30 cellular contexts compared by ENCODE assay signal in the genomic region with DNA sequence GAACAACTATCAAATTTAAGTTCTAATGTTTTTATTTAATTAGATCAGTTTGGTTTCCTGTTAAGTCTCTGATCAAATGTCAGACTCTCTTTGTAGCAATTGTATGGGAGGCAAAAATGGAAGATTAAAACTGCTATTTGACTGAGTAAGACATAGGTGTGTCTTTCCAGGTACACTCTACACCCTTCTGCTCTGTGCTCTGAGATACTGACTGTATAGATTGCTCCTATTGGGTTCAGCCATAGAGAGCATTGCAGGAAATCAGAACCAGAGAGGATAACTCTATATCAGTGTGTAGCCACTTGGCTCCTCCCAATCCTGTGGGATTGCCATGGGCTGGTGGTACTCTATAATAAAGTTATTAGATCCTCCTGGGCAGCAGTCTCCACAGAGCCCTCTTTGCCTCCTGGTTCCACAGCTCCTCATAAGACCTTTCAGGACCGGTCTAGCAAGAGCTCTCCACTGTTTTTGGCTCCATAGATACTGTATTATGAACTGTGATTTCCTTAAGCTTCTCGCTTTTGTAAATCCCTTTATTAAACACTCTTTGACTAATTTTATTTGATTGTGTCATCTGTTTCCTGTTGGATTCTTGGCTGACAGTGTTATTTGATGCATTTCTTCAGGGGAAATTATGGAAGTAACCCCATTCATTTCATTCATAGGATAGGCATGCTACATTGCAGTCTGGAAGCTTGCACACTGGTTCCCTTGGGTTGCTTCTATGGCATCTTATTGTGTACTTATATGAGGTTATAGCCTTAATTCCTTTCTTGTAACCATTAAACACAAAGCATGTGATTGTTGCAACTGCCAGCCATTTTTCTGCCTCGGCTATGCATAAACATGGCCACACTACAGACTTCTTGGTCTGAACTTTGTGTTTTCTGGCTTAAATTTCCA.
DNase-seq lines count a peak whose midpoint lies in the region; TF ChIP-seq lines count a peak whose summit lies in the region.
"Had no signal": no experiment of that assay in that cellular context is flagged by ENCODE, and none has a peak within 500 bp of the region (broad histone marks: within the 10 kb centered on the region; RNA-seq: fewer than 3 reads in every experiment).

No MANE protein-coding gene starts in this region.

- peaks cover 4 to 12% of the 10 kb centered on the region in 2 donors for H3K4me1 ChIP-seq in ascending aorta
- H3K4me1 ChIP-seq in smooth muscle cell (ENCODE audit: low read depth): peaks cover 19% of the 10 kb centered on the region
- H3K4me1 ChIP-seq: heart right ventricle, prostate gland, SJCRH30, vagina had no signal

- H3K36me3 Mint-ChIP-seq in immature natural killer cell: no peaks in the 10 kb centered on the region
- H3K36me3 Mint-ChIP-seq: CD8-positive, alpha-beta memory T cell; memory B cell had no signal

- peaks cover 23% of the 10 kb centered on the region for H4K20me1 ChIP-seq in smooth muscle cell (ENCODE audit: low read depth)

- H3K4me3 ChIP-seq in ascending aorta: no peak overlapping the region
- H3K4me3 ChIP-seq in fibroblast of the aortic adventitia (ENCODE audit: low read depth, low read length): no peak overlapping the region
- H3K4me3 ChIP-seq in smooth muscle cell: no peak overlapping the region
- H3K4me3 ChIP-seq: cardiac muscle cell, coronary artery, heart right ventricle, prostate gland, SJCRH30, thoracic aorta, vagina had no signal

- TF ChIP-seq CTCF in ascending aorta (IDR thresholded peaks at IDR 0.05) (no peak), fibroblast of the aortic adventitia (IDR thresholded peaks at IDR 0.05; ENCODE audit: insufficient read depth, low read length) (no peak), smooth muscle cell (IDR thresholded peaks at IDR 0.05; ENCODE audit: borderline replicate concordance, insufficient read depth, poor library complexity, severe bottlenecking) (no peak)

- H2AFZ ChIP-seq in smooth muscle cell (ENCODE audit: low read depth): no peak overlapping the region

- no peaks in the 10 kb centered on the region for H3K9me3 ChIP-seq in ascending aorta
- no peaks in the 10 kb centered on the region for H3K9me3 ChIP-seq in smooth muscle cell (replicated peaks; ENCODE audit: low read depth)
- H3K9me3 ChIP-seq: heart right ventricle, prostate gland, SJCRH30, thoracic aorta, vagina had no signal

- peaks cover 51% of the 10 kb centered on the region for H3F3A ChIP-seq in smooth muscle cell (ENCODE audit: low read depth)

- H3K27ac Mint-ChIP-seq in immature natural killer cell: no peak overlapping the region
- H3K27ac Mint-ChIP-seq: activated CD8-positive, alpha-beta T cell treated with anti-CD3 and anti-CD28 coated beads for 36 hours; activated T-helper 17 cell treated with anti-CD3 and anti-CD28 coated beads, Interleukin-2, amount 50 U/mL, for 72 hours; B cell; CD8-positive, alpha-beta memory T cell; memory B cell; stimulated activated naive CD8-positive, alpha-beta T cell treated with anti-CD3 and anti-CD28 coated beads, Interleukin-15, Interleukin-2, amounts not matched to agents 100 ng/mL and 50 ng/mL, for 24 hours had no signal

- H3K9me3 Mint-ChIP-seq in immature natural killer cell: peaks cover 0 to 6% (median 0%) of the 10 kb centered on the region in 6 donors
- H3K9me3 Mint-ChIP-seq: activated CD8-positive, alpha-beta T cell treated with anti-CD3 and anti-CD28 coated beads for 36 hours; activated T-helper 17 cell treated with anti-CD3 and anti-CD28 coated beads, Interleukin-2, amount 50 U/mL, for 72 hours; CD8-positive, alpha-beta memory T cell; memory B cell; stimulated activated naive CD8-positive, alpha-beta T cell treated with anti-CD3 and anti-CD28 coated beads, Interleukin-15, Interleukin-2, amounts not matched to agents 100 ng/mL and 50 ng/mL, for 24 hours had no signal

- no peaks in the 10 kb centered on the region for H3K4me1 Mint-ChIP-seq in immature natural killer cell
- H3K4me1 Mint-ChIP-seq: activated T-helper 17 cell treated with anti-CD3 and anti-CD28 coated beads, Interleukin-2, amount 50 U/mL, for 72 hours; B cell; CD8-positive, alpha-beta memory T cell; memory B cell had no signal

- no peaks in the 10 kb centered on the region for H3K79me2 ChIP-seq in smooth muscle cell (ENCODE audit: low read depth)

- H3K27me3 ChIP-seq in ascending aorta (no peaks in the 10 kb centered on the region), smooth muscle cell (ENCODE audit: low read depth) (no peaks in the 10 kb centered on the region)
- H3K27me3 ChIP-seq: cardiac muscle cell, heart right ventricle, SJCRH30, vagina had no signal

- no peak overlapping the region for H3K9ac ChIP-seq in smooth muscle cell (ENCODE audit: low read depth)

- H3K27me3 Mint-ChIP-seq in immature natural killer cell (ENCODE audit: low read depth in 3 of 3): peaks cover 1 to 3% (median 2%) of the 10 kb centered on the region in 3 donors
- H3K27me3 Mint-ChIP-seq: activated CD8-positive, alpha-beta T cell treated with anti-CD3 and anti-CD28 coated beads for 36 hours; B cell; CD8-positive, alpha-beta memory T cell; memory B cell had no signal

- no peak overlapping the region for H3K4me3 Mint-ChIP-seq in immature natural killer cell
- H3K4me3 Mint-ChIP-seq: activated CD8-positive, alpha-beta T cell treated with anti-CD3 and anti-CD28 coated beads for 36 hours; activated T-helper 17 cell treated with anti-CD3 and anti-CD28 coated beads, Interleukin-2, amount 50 U/mL, for 72 hours; B cell; CD8-positive, alpha-beta memory T cell; memory B cell; stimulated activated naive CD8-positive, alpha-beta T cell treated with anti-CD3 and anti-CD28 coated beads, Interleukin-15, Interleukin-2, amounts not matched to agents 100 ng/mL and 50 ng/mL, for 24 hours had no signal

- intact Hi-C loops in ascending aorta (cut with DNase I): no loop called here

- H3K4me2 ChIP-seq in smooth muscle cell: no peak overlapping the region

- DNase-seq in DMS53 (lab: John Stamatoyannopoulos, UW) (peak; percentile 12), DMS53 treated with DMSO at 0.1 percent for 48 hours (lab: John Stamatoyannopoulos, UW; ENCODE audit: unreplicated experiment) (no peak), ascending aorta (ENCODE audit: low spot score in 2 of 2) (no peak), fibroblast of the aortic adventitia (ENCODE audit: low read depth) (peak; percentile 54), smooth muscle cell (lab: John Stamatoyannopoulos, UW; ENCODE audit: unreplicated experiment) (no peak), hypothalamus (lab: John Stamatoyannopoulos, UW) (no peak), immature natural killer cell (no peak), NCI-H2107 (lab: John Stamatoyannopoulos, UW) (no peak)
- DNase-seq: activated CD8-positive, alpha-beta T cell treated with anti-CD3 and anti-CD28 coated beads for 36 hours; activated naive CD4-positive, alpha-beta T cell treated with anti-CD3 and anti-CD28 coated beads, Interleukin-2, amount 50 U/mL, for 16 hours; anterior cingulate cortex; CD8-positive, alpha-beta memory T cell; DMS 273 treated with DMSO at 0.1 percent for 48 hours; heart right ventricle; left colon; NCI-H1105; NCI-H1930; NCI-H2227 treated with DMSO at 0.1 percent for 48 hours; NCI-H69; SJCRH30 had no signal

- peaks cover 0 to 11% of the 10 kb centered on the region in 2 donors for H3K36me3 ChIP-seq in ascending aorta
- H3K36me3 ChIP-seq in smooth muscle cell (ENCODE audit: low read depth): peaks cover 3% of the 10 kb centered on the region
- H3K36me3 ChIP-seq: prostate gland, vagina had no signal

- WGBS in smooth muscle cell (ENCODE audit: low lambda C conversion rate): 54% methylated on average over 3 of the region's 3 CpGs

- H3K27ac ChIP-seq in ascending aorta: peak overlapping the region; percentile 38 to 56
- H3K27ac ChIP-seq in smooth muscle cell (ENCODE audit: low read depth): peak overlapping the region; percentile 28
- H3K27ac ChIP-seq: 22Rv1, cardiac muscle cell, heart right ventricle, prostate gland, SJCRH30, vagina had no signal

Comparison
In these comparisons a context has a peak if more than half of its experiments do, and no peak if none do; other contexts are left out.
1. DNase-seq: peak in DMS53 (single experiment) and fibroblast of the aortic adventitia (single experiment); none in DMS53 treated with DMSO at 0.1 percent for 48 hours (single experiment), ascending aorta (0 of 2), smooth muscle cell (single experiment), hypothalamus (0 of 51), immature natural killer cell (0 of 3) and NCI-H2107 (single experiment).